ENCODE assay signal across 22 cellular contexts in genomic region chr9:136494012-136494411, GRCh38. TPM values are rescaled to one million over a fixed set of nuclear protein-coding genes. Genes with fewer than 3 reads are reported as not detected.
DNase-seq lines count a peak whose midpoint lies in the region; ATAC-seq and TF ChIP-seq lines count a peak whose summit lies in the region.
"Had no signal": no experiment of that assay in that cellular context is flagged by ENCODE, and none has a peak within 500 bp of the region (broad histone marks: within the 10 kb centered on the region; RNA-seq: fewer than 3 reads in every experiment).

No MANE protein-coding gene starts in this region.

- H3K27me3 ChIP-seq in stomach smooth muscle (ENCODE audit: control insufficient read depth in 1 of 2, insufficient read depth in 2 of 2, low read length in 2 of 2), result no peaks in the 10 kb centered on the region

- H3K27ac Mint-ChIP-seq in activated T-cell treated with anti-CD3 and anti-CD28 coated beads, Interleukin-2, amount 50 U/mL, for 72 hours, result no peak overlapping the region
- H3K27ac Mint-ChIP-seq in T-helper 17 cell, result peak overlapping the region; percentile 4
- H3K27ac Mint-ChIP-seq in type B pancreatic cell, result no peak overlapping the region
- H3K27ac Mint-ChIP-seq: T-helper 1 cell treated with Interleukin-12 subunit alpha and Interleukin-12 subunit beta and Interleukin-4 antibody, amounts not matched to agents 30 μg/mL and 1 μg/mL, for 36 hours had no signal

- H3K27me3 Mint-ChIP-seq in activated T-cell treated with anti-CD3 and anti-CD28 coated beads, Interleukin-2, amount 50 U/mL, for 72 hours (ENCODE audit: low read depth), result no peaks in the 10 kb centered on the region
- H3K27me3 Mint-ChIP-seq in T-helper 17 cell (no peaks in the 10 kb centered on the region), type B pancreatic cell (no peaks in the 10 kb centered on the region)

- H3K4me1 ChIP-seq in stomach smooth muscle (ENCODE audit: control insufficient read depth, insufficient read depth, low read length), result peaks cover 21% of the 10 kb centered on the region

- DNase-seq in activated T-cell treated with anti-CD3 and anti-CD28 coated beads, Interleukin-2, amount 50 U/mL, for 72 hours, result no peak
- DNase-seq in activated T-cell treated with anti-CD3 and anti-CD28 coated beads for 4 hours (no peak), T-helper 17 cell (no peak), left lobe of liver (ENCODE audit: low spot score) (no peak), type B pancreatic cell (ENCODE audit: extremely low spot score, unreplicated experiment) (no peak), HuH-7.5 (ENCODE audit: low spot score) (no peak), NCI-H82 treated with DMSO at 0.1 percent for 48 hours (lab: John Stamatoyannopoulos, UW; ENCODE audit: unreplicated experiment) (no peak)
- DNase-seq: activated T-cell treated with anti-CD3 and anti-CD28 coated beads, Interleukin-2, amount 50 U/mL, for 48 hours; DMS153; Kasumi-1; NCI-H1417 treated with DMSO at 0.1 percent for 48 hours; NCI-H2081; NCI-H524 treated with DMSO at 0.1 percent for 48 hours; NK-92 treated with Interleukin-12 subunit alpha and Interleukin-12 subunit beta, amount 100 ng/mL, for 24 hours; PC-3; Right ventricle myocardium superior; stimulated activated CD4-positive, alpha-beta T cell treated with anti-CD3 and anti-CD28 coated beads, Interleukin-1b, Interleukin-23, amount 100 ng/mL, for 48 hours had no signal

- TF ChIP-seq CTCF in type B pancreatic cell (conservative IDR thresholded peaks at IDR 0.05), result no peak

- H3K4me3 ChIP-seq in stomach smooth muscle (ENCODE audit: low read length in 2 of 2), result no peak overlapping the region
- H3K4me3 ChIP-seq: GM12878 had no signal

- no peaks in the 10 kb centered on the region for H3K4me1 Mint-ChIP-seq in activated T-cell treated with anti-CD3 and anti-CD28 coated beads, Interleukin-2, amount 50 U/mL, for 72 hours (ENCODE audit: low read depth)
- peaks cover 4% of the 10 kb centered on the region for H3K4me1 Mint-ChIP-seq in T-helper 17 cell
- H3K4me1 Mint-ChIP-seq in type B pancreatic cell (ENCODE audit: unreplicated experiment), result no peaks in the 10 kb centered on the region

- H3K36me3 ChIP-seq in stomach smooth muscle (ENCODE audit: control insufficient read depth in 2 of 2, insufficient read depth in 2 of 2, low read length in 2 of 2), result peaks cover 22 to 24% of the 10 kb centered on the region in 2 donors

- H3K9ac ChIP-seq in stomach smooth muscle (ENCODE audit: low read length in 2 of 2), result no peak overlapping the region

- H3K9me3 Mint-ChIP-seq in activated T-cell treated with anti-CD3 and anti-CD28 coated beads, Interleukin-2, amount 50 U/mL, for 72 hours, result no peaks in the 10 kb centered on the region
- H3K9me3 Mint-ChIP-seq in type B pancreatic cell, result no peaks in the 10 kb centered on the region
- H3K9me3 Mint-ChIP-seq: T-helper 1 cell treated with Interleukin-12 subunit alpha and Interleukin-12 subunit beta and Interleukin-4 antibody, amounts not matched to agents 30 μg/mL and 1 μg/mL, for 36 hours had no signal

- H3K9me3 ChIP-seq in T-helper 17 cell (ENCODE audit: control insufficient read depth, low read length, poor library complexity, severe bottlenecking), result no peaks in the 10 kb centered on the region
- no peaks in the 10 kb centered on the region for H3K9me3 ChIP-seq in stomach smooth muscle (ENCODE audit: control insufficient read depth in 2 of 2, low read length in 2 of 2)

- peak; percentile 4 to 14 for ATAC-seq in activated T-cell treated with anti-CD3 and anti-CD28 coated beads, Interleukin-2, amount 50 U/mL, for 72 hours (replicated peaks in 1 of 2)
- ATAC-seq in T-helper 17 cell, result no peak
- ATAC-seq in left lobe of liver, result peak; percentile 2
- ATAC-seq: PC-3, SK-N-SH treated with all-trans-retinoic acid at 6 μM for 48 hours had no signal

- H3K36me3 Mint-ChIP-seq in activated T-cell treated with anti-CD3 and anti-CD28 coated beads, Interleukin-2, amount 50 U/mL, for 72 hours (ENCODE audit: insufficient read depth in 2 of 2), result peaks cover 3% of the 10 kb centered on the region in 2 donors
- H3K36me3 Mint-ChIP-seq in T-helper 17 cell (ENCODE audit: low read depth) (no peaks in the 10 kb centered on the region), type B pancreatic cell (no peaks in the 10 kb centered on the region)

- H3K4me3 Mint-ChIP-seq in activated T-cell treated with anti-CD3 and anti-CD28 coated beads, Interleukin-2, amount 50 U/mL, for 72 hours, result no peak overlapping the region
- no peak overlapping the region for H3K4me3 Mint-ChIP-seq in T-helper 17 cell
- no peak overlapping the region for H3K4me3 Mint-ChIP-seq in type B pancreatic cell
- H3K4me3 Mint-ChIP-seq: T-helper 1 cell treated with Interleukin-12 subunit alpha and Interleukin-12 subunit beta and Interleukin-4 antibody, amounts not matched to agents 30 μg/mL and 1 μg/mL, for 36 hours had no signal

- H3K27ac ChIP-seq in stomach smooth muscle (ENCODE audit: low read length), result peak overlapping the region; percentile 31
- H3K27ac ChIP-seq: 22Rv1 had no signal

RNA-seq across cellular contexts. Expression of gene SEC16A, which starts 11.2 kb away (rescaled TPM):
- 10 to 100 TPM; 69.5 to 74.5 TPM for total RNA-seq in activated T-cell treated with anti-CD3 and anti-CD28 coated beads, Interleukin-2, amount 50 U/mL, for 72 hours
- 10 to 100 TPM; 71.7 to 74.7 TPM for total RNA-seq in T-helper 17 cell
- total RNA-seq in left lobe of liver, result 71.8 TPM
- 74.6 and 95.0 TPM in 2 replicates for total RNA-seq in type B pancreatic cell (ENCODE audit: low replicate concordance)

RNA-seq across cellular contexts. Expression of gene NOTCH1, which starts 51.8 kb away (rescaled TPM):
- total RNA-seq in activated T-cell treated with anti-CD3 and anti-CD28 coated beads, Interleukin-2, amount 50 U/mL, for 72 hours, result 10 to 100 TPM; 71.6 to 84.2 TPM
- 10 to 100 TPM; 31.7 to 37.5 TPM for total RNA-seq in T-helper 17 cell
- total RNA-seq in left lobe of liver, result 31.9 TPM
- total RNA-seq in type B pancreatic cell (ENCODE audit: low replicate concordance), result 36.5 and 53.1 TPM in 2 replicates

RNA-seq across cellular contexts. Expression of gene INPP5E, which starts 54.4 kb away (rescaled TPM):
- total RNA-seq in activated T-cell treated with anti-CD3 and anti-CD28 coated beads, Interleukin-2, amount 50 U/mL, for 72 hours, result 10 to 100 TPM; 17.2 to 20.1 TPM
- total RNA-seq in T-helper 17 cell (10 to 100 TPM; 26.0 to 32.7 TPM), left lobe of liver (8.8 TPM), type B pancreatic cell (ENCODE audit: low replicate concordance) (13.8 and 24.0 TPM in 2 replicates)
